In the genomic region with DNA sequence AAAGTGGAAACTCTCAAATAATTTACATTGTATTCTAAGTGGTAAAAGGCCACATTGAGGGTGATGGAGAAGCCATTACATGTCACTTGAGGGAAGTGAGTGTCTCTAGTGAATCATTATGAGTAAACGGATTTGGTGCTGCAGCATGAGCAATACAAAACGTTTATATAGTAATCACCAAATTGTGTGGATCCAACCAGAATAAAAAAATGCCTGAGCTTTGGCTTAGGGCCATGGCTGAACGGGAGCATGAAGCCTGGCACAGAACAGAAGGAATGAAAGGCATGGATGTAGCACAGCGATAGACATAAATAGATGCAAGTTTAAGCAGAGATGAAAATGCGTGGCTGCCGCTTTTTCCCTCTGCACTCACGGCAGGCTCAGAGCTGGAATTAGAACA, we compare ENCODE assay signal across 11 cellular contexts. TPM values are rescaled to one million over a fixed set of nuclear protein-coding genes. Genes with fewer than 3 reads are reported as not detected.
DNase-seq lines count a peak whose midpoint lies in the region; ATAC-seq lines count a peak whose summit lies in the region.
"Had no signal": no experiment of that assay in that cellular context is flagged by ENCODE, and none has a peak within 500 bp of the region (broad histone marks: within the 10 kb centered on the region; RNA-seq: fewer than 3 reads in every experiment).

No MANE protein-coding gene starts in this region.

- no peaks in the 10 kb centered on the region for H3K9me2 ChIP-seq in GM23248 (ENCODE audit: insufficient read depth)

- in situ Hi-C loops in GM23248 (cut with MboI), result no loop called here

- no peaks in the 10 kb centered on the region for H3K79me2 ChIP-seq in GM23248 (ENCODE audit: insufficient read depth)

- H3K4me3 ChIP-seq in GM23248, result peak overlapping the region; percentile 31; the same call in 1 of the 2 replicates

- H3K9me3 ChIP-seq in GM23248 (ENCODE audit: low read depth), result no peaks in the 10 kb centered on the region

- no peaks in the 10 kb centered on the region for H3K36me3 ChIP-seq in GM23248 (ENCODE audit: low read depth)

- H4K20me1 ChIP-seq in GM23248 (ENCODE audit: insufficient read depth), result no peaks in the 10 kb centered on the region

- peaks cover 10% of the 10 kb centered on the region; the same call in 1 of the 2 replicates for H3F3A ChIP-seq in GM23248 (ENCODE audit: insufficient read depth)

- ATAC-seq in HG02840 (IDR thresholded peaks at IDR 0.05; ENCODE audit: low FRiP score, unreplicated experiment) (no peak), HG02763 (IDR thresholded peaks at IDR 0.05; ENCODE audit: unreplicated experiment) (no peak)
- ATAC-seq: WTC11 had no signal

- H3K27me3 ChIP-seq in GM23248 (replicated peaks; ENCODE audit: insufficient read depth), result no peaks in the 10 kb centered on the region

- 0 out of 2 replicates have a peak overlapping the region, but pooled peaks have one; percentile 4 for H3K9ac ChIP-seq in GM23248

- peak overlapping the region; percentile 49 for H3K27ac ChIP-seq in GM23248

- DNase-seq in Ammon's horn (ENCODE audit: low spot score) (peak; percentile 40), GM23248 (peak; percentile 89), amniotic epithelial cell (ENCODE audit: low read depth) (peak; percentile 22), hepatic stellate cell (ENCODE audit: low spot score) (peak; percentile 30), NCI-H774 (lab: John Stamatoyannopoulos, UW) (no peak), activated gamma-delta T cell (lab: John Stamatoyannopoulos, UW) (no peak)
- DNase-seq: cerebellar nuclear complex, Kasumi-1 had no signal

- peak overlapping the region; percentile 45 for H3K4me2 ChIP-seq in GM23248 (ENCODE audit: unreplicated experiment)

- peaks cover 21% of the 10 kb centered on the region for H3K4me1 ChIP-seq in GM23248 (ENCODE audit: insufficient read depth)

- H2AFZ ChIP-seq in GM23248, result peak overlapping the region; percentile 34; the same call in 1 of the 2 replicates

- 6 to 9% methylated on average over 7 of the region's 7 CpGs for WGBS in GM23248 (ENCODE audit: low coverage in 1 of 2, low lambda C conversion rate in 2 of 2, missing lambda C conversion rate in 2 of 2), 2 experiments

RNA-seq across cellular contexts. Expression of gene PTTG1, which starts 58.3 kb away (rescaled TPM):
- total RNA-seq in GM23248 (2014; rRNA removed; shearing (Covaris generic)), result 22.8 and 49.0 TPM in 2 replicates
- 94.9 and 96.0 TPM in 2 replicates for polyA plus RNA-seq in GM23248 (2016; fragmentation: Nextera tagmentation; extraction: Ambion mirVana)

Comparison
In these comparisons a context has a peak if more than half of its experiments do, and no peak if none do; other contexts are left out.
1. DNase-seq: peak in Ammon's horn (single experiment), GM23248 (single experiment), amniotic epithelial cell (single experiment) and hepatic stellate cell (single experiment); none in NCI-H774 (single experiment) and activated gamma-delta T cell (single experiment).